2 cellular contexts compared by ENCODE assay signal in genomic region chr4:78200004-78200403, GRCh38.
A peak's percentile ranks its signal among the peaks of the same experiment; 100 is the strongest.
TF ChIP-seq lines count a peak whose summit lies in the region.

No MANE protein-coding gene starts in this region.

TF ChIP-seq in HepG2, 621 proteins besides CTCF, POLR2A, EP300 and RAD21:
- TF ChIP-seq DZIP1 (CRISPR knock-in tag; IDR thresholded peaks at IDR 0.05) (no peak), CEBPG (CRISPR knock-in tag; IDR thresholded peaks at IDR 0.05) (peak; percentile 41; the same call in 1 of the 2 replicates), MXI1 (IDR thresholded peaks at IDR 0.05; ENCODE audit: borderline replicate concordance, low read depth, low read length) (no peak), GABPA (IDR thresholded peaks at IDR 0.05; ENCODE audit: low read depth, low read length) (no peak), GABPA (CRISPR knock-in tag; IDR thresholded peaks at IDR 0.05; ENCODE audit: low read depth) (no peak), KDM6A (CRISPR knock-in tag; IDR thresholded peaks at IDR 0.05; ENCODE audit: low read depth) (no peak)
TF ChIP-seq in HepG2: peak in this region for 1.

TF ChIP-seq in endothelial cell of umbilical vein, 7 proteins besides CTCF, POLR2A, EP300 and RAD21:
- no peak for TF ChIP-seq MAX (IDR thresholded peaks at IDR 0.05; ENCODE audit: insufficient read depth, insufficient read length)
- no peak for TF ChIP-seq FOS (IDR thresholded peaks at IDR 0.05; ENCODE audit: borderline replicate concordance, insufficient read depth, low read length)
- no peak for TF ChIP-seq JUN (IDR thresholded peaks at IDR 0.05; ENCODE audit: borderline replicate concordance, insufficient read depth, insufficient read length, low read depth)
- no peak for TF ChIP-seq EZH2 (IDR thresholded peaks at IDR 0.05; ENCODE audit: borderline replicate concordance, low read depth, low read length, severe bottlenecking)
- no peak for TF ChIP-seq POLR2AphosphoS5 (IDR thresholded peaks at IDR 0.05; ENCODE audit: insufficient read depth, low read depth, low read length)
- no peak for TF ChIP-seq GATA2 (IDR thresholded peaks at IDR 0.05; ENCODE audit: insufficient read depth, insufficient read length, low read depth, low read length)
- TF ChIP-seq MYC (IDR thresholded peaks at IDR 0.05; ENCODE audit: low read depth, low read length) = no peak
TF ChIP-seq in endothelial cell of umbilical vein: peak in this region for 0.
